Comparison of ENCODE assay signal across 19 cellular contexts in genomic region chr1:175317795-175318194, GRCh38.
DNase-seq lines count a peak whose midpoint lies in the region; ATAC-seq and TF ChIP-seq lines count a peak whose summit lies in the region.
"Had no signal": no experiment of that assay in that cellular context is flagged by ENCODE, and none has a peak within 500 bp of the region (broad histone marks: within the 10 kb centered on the region; RNA-seq: fewer than 3 reads in every experiment).

No MANE protein-coding gene starts in this region.

- no peak overlapping the region for H3K4me3 Mint-ChIP-seq in stimulated activated naive B cell treated with anti-CD40 and anti-IgM and Interleukin-4, amounts not matched to agents 10 μg/mL and 1 μg/mL and 100 μg/mL, for 72 hours
- H3K4me3 Mint-ChIP-seq: activated T-helper 17 cell treated with anti-CD3 and anti-CD28 coated beads, Interleukin-2, amount 50 U/mL, for 72 hours; central memory CD8-positive, alpha-beta T cell; naive thymus-derived CD4-positive, alpha-beta T cell had no signal

- peak; percentile 56 for DNase-seq in G401 (ENCODE audit: low spot score)
- DNase-seq in epithelial cell of esophagus (ENCODE audit: low read depth) = peak; percentile 41
- peak; percentile 66 for DNase-seq in medulla oblongata (ENCODE audit: extremely low spot score)
- DNase-seq in stimulated activated naive B cell treated with anti-CD40 and anti-IgM and Interleukin-4, amounts not matched to agents 10 μg/mL and 1 μg/mL and 100 μg/mL, for 72 hours = no peak
- DNase-seq in AG08395 (ENCODE audit: low spot score) = no peak
- no peak for DNase-seq in UCSD-AML1 (lab: John Stamatoyannopoulos, UW; ENCODE audit: unreplicated experiment)
- DNase-seq in NCI-H1048 (lab: John Stamatoyannopoulos, UW) = no peak
- no peak for DNase-seq in GM20000 (ENCODE audit: low spot score)
- DNase-seq: foreskin melanocyte; MG63; NCI-H1930; NCI-H446; SIG-M5; stimulated activated naive CD4-positive, alpha-beta T cell treated with Interleukin-2 at 50 U/mL for 16 hours had no signal

- H3K4me1 Mint-ChIP-seq in stimulated activated naive B cell treated with anti-CD40 and anti-IgM and Interleukin-4, amounts not matched to agents 10 μg/mL and 1 μg/mL and 100 μg/mL, for 72 hours = peaks cover 16 to 38% of the 10 kb centered on the region in 2 donors

- H3K27ac Mint-ChIP-seq in stimulated activated naive B cell treated with anti-CD40 and anti-IgM and Interleukin-4, amounts not matched to agents 10 μg/mL and 1 μg/mL and 100 μg/mL, for 72 hours = peak overlapping the region; percentile 3
- H3K27ac Mint-ChIP-seq: activated T-helper 17 cell treated with anti-CD3 and anti-CD28 coated beads, Interleukin-2, amount 50 U/mL, for 72 hours; naive thymus-derived CD4-positive, alpha-beta T cell had no signal

- H3K9me3 Mint-ChIP-seq in stimulated activated naive B cell treated with anti-CD40 and anti-IgM and Interleukin-4, amounts not matched to agents 10 μg/mL and 1 μg/mL and 100 μg/mL, for 72 hours = no peaks in the 10 kb centered on the region
- H3K9me3 Mint-ChIP-seq: activated T-helper 17 cell treated with anti-CD3 and anti-CD28 coated beads, Interleukin-2, amount 50 U/mL, for 72 hours; central memory CD8-positive, alpha-beta T cell had no signal

- in situ Hi-C loops in G401 (cut with HindIII; ENCODE audit: low sequenced_read_pairs) = no loop called here

- no peak for ATAC-seq in stimulated activated naive B cell treated with anti-CD40 and anti-IgM and Interleukin-4, amounts not matched to agents 10 μg/mL and 1 μg/mL and 100 μg/mL, for 72 hours (replicated peaks)
- ATAC-seq: activated CD4-positive, CD25-positive, alpha-beta regulatory T cell treated with anti-CD3 and anti-CD28 coated beads, Interleukin-2, amount 50 U/mL, for 24 hours; activated T-helper 17 cell treated with anti-CD3 and anti-CD28 coated beads, Interleukin-2, amount 50 U/mL, for 72 hours; HepG2; naive thymus-derived CD4-positive, alpha-beta T cell had no signal

- H3K36me3 Mint-ChIP-seq in stimulated activated naive B cell treated with anti-CD40 and anti-IgM and Interleukin-4, amounts not matched to agents 10 μg/mL and 1 μg/mL and 100 μg/mL, for 72 hours = no peaks in the 10 kb centered on the region
- H3K36me3 Mint-ChIP-seq: naive thymus-derived CD4-positive, alpha-beta T cell had no signal

- H3K27me3 Mint-ChIP-seq in stimulated activated naive B cell treated with anti-CD40 and anti-IgM and Interleukin-4, amounts not matched to agents 10 μg/mL and 1 μg/mL and 100 μg/mL, for 72 hours = peaks cover 0 to 3% of the 10 kb centered on the region in 2 donors

- H3K4me3 ChIP-seq in epithelial cell of esophagus (ENCODE audit: low read length) = no peak overlapping the region
- H3K4me3 ChIP-seq: MG63 had no signal

- no peak for TF ChIP-seq CTCF in epithelial cell of esophagus (IDR thresholded peaks at IDR 0.05; ENCODE audit: insufficient read depth, low read depth, low read length, missing control alignments)
- TF ChIP-seq CTCF in GM20000 (IDR thresholded peaks at IDR 0.05; ENCODE audit: extremely low read depth, missing control alignments) = no peak

Comparison
In these comparisons a context has a peak if more than half of its experiments do, and no peak if none do; other contexts are left out.
1. DNase-seq: peak in G401 (single experiment), epithelial cell of esophagus (single experiment) and medulla oblongata (single experiment); none in stimulated activated naive B cell treated with anti-CD40 and anti-IgM and Interleukin-4, amounts not matched to agents 10 μg/mL and 1 μg/mL and 100 μg/mL, for 72 hours (single experiment), AG08395 (single experiment), UCSD-AML1 (single experiment), NCI-H1048 (single experiment) and GM20000 (single experiment).